Comparison of ENCODE assay signal across 8 cellular contexts in genomic region chr17:4492762-4493561, GRCh38. TPM values are rescaled to one million over a fixed set of nuclear protein-coding genes. Genes with fewer than 3 reads are reported as not detected.
DNase-seq lines count a peak whose midpoint lies in the region; ATAC-seq and TF ChIP-seq lines count a peak whose summit lies in the region.

No MANE protein-coding gene starts in this region.

- CTCF ChIA-PET in PC-3 (lab: Charles Lee) = no interaction called here

- H3K36me3 ChIP-seq in PC-3 (ENCODE audit: low read depth, low read length) = no peaks in the 10 kb centered on the region

- H3K27ac ChIP-seq in PC-3 (ENCODE audit: low read length) (no peak overlapping the region), epithelial cell of prostate (peak overlapping the region; percentile 62)

- POLR2A ChIA-PET in PC-3 (lab: Charles Lee; ENCODE audit: unreplicated experiment) = no interaction called here

- TF ChIP-seq CTCF in PC-3 (conservative IDR thresholded peaks at IDR 0.05; ENCODE audit: low read depth, low read length) = no peak
- TF ChIP-seq CTCF in GM13977 (IDR thresholded peaks at IDR 0.05; ENCODE audit: extremely low read depth, insufficient read depth, missing control alignments) = no peak

- no peaks in the 10 kb centered on the region for H3F3A ChIP-seq in PC-3 (ENCODE audit: low read length, unreplicated experiment)

- 0 out of 2 replicates have a peak overlapping the region, but pooled peaks have one; percentile 1 for H3K4me2 ChIP-seq in PC-3 (ENCODE audit: low read length)

- no peaks in the 10 kb centered on the region for H3K9me3 ChIP-seq in PC-3 (ENCODE audit: low read length)

- H3K9me2 ChIP-seq in PC-3 (replicated peaks; ENCODE audit: low read length) = no peaks in the 10 kb centered on the region

- no TSS peak for BruUV-seq in PC-3 (replicated peaks; lab: Mats Ljungman, UMichigan)

- H3K9ac ChIP-seq in PC-3 (ENCODE audit: low read length) = no peak overlapping the region

- DNase-seq in NCI-H748 (lab: John Stamatoyannopoulos, UW; ENCODE audit: unreplicated experiment) (peak; percentile 44), NCI-H748 treated with DMSO at 0.1 percent for 48 hours (lab: John Stamatoyannopoulos, UW) (no peak), PC-3 (peak; percentile 81), epithelial cell of prostate (ENCODE audit: low read depth, low spot score) (peak; percentile 70), putamen (ENCODE audit: low spot score) (peak; percentile 82), GM13977 (ENCODE audit: low spot score) (no peak), occipital lobe (lab: John Stamatoyannopoulos, UW) (no peak)

- peaks cover 25% of the 10 kb centered on the region for H3K4me1 ChIP-seq in PC-3 (ENCODE audit: insufficient read depth, low read length)

- H3K4me3 ChIP-seq in PC-3 (ENCODE audit: low read length) = no peak overlapping the region

- ATAC-seq in PC-3 (peak; percentile 23), GM19324 (IDR thresholded peaks at IDR 0.05; ENCODE audit: low FRiP score, unreplicated experiment) (no peak)

- H3K27me3 ChIP-seq in PC-3 (ENCODE audit: low read length) = no peaks in the 10 kb centered on the region

- intact Hi-C loops in PC-3 (cut with micrococcal nuclease) = loop anchor here (10.0 kb wide), 1 partner anchor 68 kb away; no protein-coding TSS in a partner anchor

- H4K20me1 ChIP-seq in PC-3 (ENCODE audit: low read length) = no peaks in the 10 kb centered on the region

- H3K79me2 ChIP-seq in PC-3 (ENCODE audit: low read length) = no peaks in the 10 kb centered on the region

- no peak overlapping the region for H2AFZ ChIP-seq in PC-3 (ENCODE audit: low read length)

- in situ Hi-C loops in GM13977 (cut with MboI; ENCODE audit: low pct_unique_long_range_greater_than_20kb, low sequenced_read_pairs, unreplicated experiment) = no loop called here

RNA-seq across cellular contexts. Expression of gene SPNS2, which starts 5.7 kb away (rescaled TPM):
- total RNA-seq in PC-3 (2014; rRNA removed) = 2.6 and 7.9 TPM in 2 replicates
- total RNA-seq in occipital lobe = 15.9 TPM

RNA-seq across cellular contexts. Expression of gene SPNS3, which starts 59.2 kb away (rescaled TPM):
- total RNA-seq in PC-3 (2014; rRNA removed) (0.69 and 2.6 TPM in 2 replicates), occipital lobe (0.47 TPM)

Comparison
In these comparisons a context has a peak if more than half of its experiments do, and no peak if none do; other contexts are left out.
1. DNase-seq: peak in NCI-H748 (single experiment), PC-3 (single experiment), epithelial cell of prostate (single experiment) and putamen (single experiment); none in NCI-H748 treated with DMSO at 0.1 percent for 48 hours (single experiment), GM13977 (single experiment) and occipital lobe (single experiment).